In genomic region chr3:11574981-11575669, GRCh38 we compare ENCODE assay signal across 22 cellular contexts.
"Had no signal": no experiment of that assay in that cellular context is flagged by ENCODE, and none has a peak within 500 bp of the region (broad histone marks: within the 10 kb centered on the region; RNA-seq: fewer than 3 reads in every experiment).

No MANE protein-coding gene starts in this region.

- H3K27me3 Mint-ChIP-seq: activated CD4-positive, alpha-beta memory T cell treated with anti-CD3 and anti-CD28 coated beads for 36 hours; activated CD4-positive, alpha-beta T cell treated with anti-CD3 and anti-CD28 coated beads for 36 hours; naive B cell; stimulated activated naive B cell treated with anti-CD40 and anti-IgM and Interleukin-4, amounts not matched to agents 10 μg/mL and 1 μg/mL and 100 μg/mL, for 72 hours; T-cell had no signal

- H3K27me3 ChIP-seq: ascending aorta, gastroesophageal sphincter, heart right ventricle, pancreas, thyroid gland had no signal

- FAIRE-seq: pancreas had no signal

- H3K9me3 Mint-ChIP-seq: activated CD4-positive, alpha-beta memory T cell treated with anti-CD3 and anti-CD28 coated beads for 36 hours; naive B cell; stimulated activated naive B cell treated with anti-CD40 and anti-IgM and Interleukin-4, amounts not matched to agents 10 μg/mL and 1 μg/mL and 100 μg/mL, for 72 hours; T-cell had no signal

- ATAC-seq: activated CD4-positive, alpha-beta T cell treated with anti-CD3 and anti-CD28 coated beads for 36 hours; esophagus mucosa; gastroesophageal sphincter; heart right ventricle; mucosa of descending colon; SK-N-SH treated with all-trans-retinoic acid at 6 μM for 48 hours; stimulated activated naive B cell treated with anti-CD40 and anti-IgM and Interleukin-4, amounts not matched to agents 10 μg/mL and 1 μg/mL and 100 μg/mL, for 72 hours; T-cell; WTC11 had no signal

- DNase-seq: activated CD4-positive, alpha-beta memory T cell treated with anti-CD3 and anti-CD28 coated beads for 36 hours; activated CD4-positive, alpha-beta T cell treated with anti-CD3 and anti-CD28 coated beads for 36 hours; activated effector memory CD4-positive, alpha-beta T cell treated with Interleukin-2 at 50 U/mL for 16 hours; activated naive CD4-positive, alpha-beta T cell treated with anti-CD3 and anti-CD28 coated beads, Interleukin-2, amount 50 U/mL, for 16 hours; activated T-cell treated with anti-CD3 and anti-CD28 coated beads, Interleukin-2, amount 50 U/mL, for 48 hours; central memory CD4-positive, alpha-beta T cell; cortex of kidney; heart right ventricle; kidney glomerular epithelial cell; left ventricle myocardium inferior; mammary epithelial cell; mucosa of descending colon; naive B cell; pancreas; stimulated activated naive B cell treated with anti-CD40 and anti-IgM and Interleukin-4, amounts not matched to agents 10 μg/mL and 1 μg/mL and 100 μg/mL, for 72 hours; T-cell; thyroid gland had no signal

- H3K36me3 ChIP-seq: ascending aorta, pancreas, thyroid gland had no signal

- H3K27ac Mint-ChIP-seq: activated CD4-positive, alpha-beta memory T cell treated with anti-CD3 and anti-CD28 coated beads for 36 hours; activated CD4-positive, alpha-beta T cell treated with anti-CD3 and anti-CD28 coated beads for 36 hours; stimulated activated naive B cell treated with anti-CD40 and anti-IgM and Interleukin-4, amounts not matched to agents 10 μg/mL and 1 μg/mL and 100 μg/mL, for 72 hours; WTC11 had no signal

- H3K4me3 ChIP-seq: ascending aorta, gastroesophageal sphincter, heart right ventricle, left ventricle myocardium inferior, mucosa of descending colon, pancreas, thyroid gland had no signal

- H3K36me3 Mint-ChIP-seq: activated CD4-positive, alpha-beta memory T cell treated with anti-CD3 and anti-CD28 coated beads for 36 hours had no signal

- H3K4me3 Mint-ChIP-seq: activated CD4-positive, alpha-beta memory T cell treated with anti-CD3 and anti-CD28 coated beads for 36 hours; activated CD4-positive, alpha-beta T cell treated with anti-CD3 and anti-CD28 coated beads for 36 hours; naive B cell; stimulated activated naive B cell treated with anti-CD40 and anti-IgM and Interleukin-4, amounts not matched to agents 10 μg/mL and 1 μg/mL and 100 μg/mL, for 72 hours; T-cell; WTC11 had no signal
